Comparison of ENCODE assay signal across 9 cellular contexts in the genomic region with DNA sequence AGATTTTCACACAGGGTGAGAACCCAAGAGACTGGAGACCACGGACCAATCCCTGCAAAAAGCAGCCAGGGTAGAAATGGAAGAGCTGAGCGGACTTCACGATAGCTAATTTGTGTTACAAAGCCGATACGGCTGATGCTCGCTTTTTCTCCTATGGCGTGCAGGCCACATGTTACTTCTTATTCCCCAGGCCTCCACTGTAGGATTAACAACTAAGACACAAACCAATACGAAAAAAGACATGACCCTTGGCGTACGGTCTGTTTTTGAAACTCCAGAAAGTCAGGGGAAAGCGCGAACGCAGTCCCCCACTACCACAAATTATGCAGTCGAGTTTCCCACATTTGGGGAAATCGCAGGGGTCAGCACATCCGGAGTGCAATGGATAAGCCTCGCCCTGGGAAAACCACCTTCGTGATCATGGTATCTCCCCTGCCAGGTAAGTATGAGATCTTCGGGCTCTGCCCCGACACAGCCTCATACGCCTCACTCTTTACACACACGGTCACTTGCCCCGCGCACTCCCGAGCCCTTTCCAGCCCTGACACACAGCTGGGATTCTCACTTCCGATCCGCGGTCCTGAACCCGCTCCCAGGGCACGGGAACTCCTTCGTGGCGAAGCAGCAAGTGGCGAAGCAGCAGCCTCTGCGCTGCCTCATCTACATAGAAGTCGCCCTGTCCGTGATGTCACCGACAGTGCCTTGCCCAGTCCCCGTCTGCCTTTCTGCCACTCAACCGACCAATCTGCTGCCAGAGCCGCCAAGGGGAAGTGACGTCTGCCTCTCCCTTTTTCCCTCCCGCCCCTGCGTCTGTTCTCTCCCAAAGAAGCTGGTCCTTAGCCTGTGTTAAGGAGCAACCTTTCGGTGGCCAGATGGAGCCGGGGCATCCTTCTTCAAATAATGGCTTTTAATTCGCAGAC. TPM values are rescaled to one million over a fixed set of nuclear protein-coding genes. Genes with fewer than 3 reads are reported as not detected.
A peak's percentile ranks its signal among the peaks of the same experiment; 100 is the strongest.
DNase-seq lines count a peak whose midpoint lies in the region; ATAC-seq and TF ChIP-seq lines count a peak whose summit lies in the region.
"Not testable (repeated sequence)": the region's sequence is repeated elsewhere in the genome, so short reads cannot be mapped to it uniquely, and the experiment has no call there.
"Had no signal": no experiment of that assay in that cellular context is flagged by ENCODE, and none has a peak within 500 bp of the region (broad histone marks: within the 10 kb centered on the region; RNA-seq: fewer than 3 reads in every experiment).

A gene (minus strand): TSS at position 447 of the 920 bp plus-strand sequence.

- not testable (repeated sequence) for H3K27ac Mint-ChIP-seq in stimulated activated memory B cell treated with anti-CD40 and anti-IgM and Interleukin-4, amounts not matched to agents 10 μg/mL and 1 μg/mL and 100 μg/mL, for 72 hours

- not testable (repeated sequence) for H3K4me1 Mint-ChIP-seq in stimulated activated memory B cell treated with anti-CD40 and anti-IgM and Interleukin-4, amounts not matched to agents 10 μg/mL and 1 μg/mL and 100 μg/mL, for 72 hours

- not testable (repeated sequence) for H3K27me3 ChIP-seq in left lung

- not testable (repeated sequence) for H3K4me1 ChIP-seq in left lung

- H3K27me3 Mint-ChIP-seq in stimulated activated memory B cell treated with anti-CD40 and anti-IgM and Interleukin-4, amounts not matched to agents 10 μg/mL and 1 μg/mL and 100 μg/mL, for 72 hours, result not testable (repeated sequence)

- not testable (repeated sequence) for H3K27ac ChIP-seq in left lung

- intact Hi-C loops in left lung (cut with DNase I), result not testable (repeated sequence)

- ATAC-seq in GM18498 (IDR thresholded peaks at IDR 0.05; ENCODE audit: unreplicated experiment), result peak; percentile 98
- peak; percentile 85 for ATAC-seq in GM19463 (IDR thresholded peaks at IDR 0.05; ENCODE audit: unreplicated experiment)
- ATAC-seq in HG02642 (IDR thresholded peaks at IDR 0.05; ENCODE audit: poor library complexity, unreplicated experiment), result peak; percentile 99
- peak; percentile 100 for ATAC-seq in HG03354 (IDR thresholded peaks at IDR 0.05; ENCODE audit: poor library complexity, severe bottlenecking, unreplicated experiment)
- peak; percentile 93 to 99 for ATAC-seq in activated CD4-positive, CD25-positive, alpha-beta regulatory T cell treated with anti-CD3 and anti-CD28 coated beads, Interleukin-2, amount 50 U/mL, for 24 hours
- ATAC-seq in left lung, result peak; percentile 100
- ATAC-seq in stimulated activated memory B cell treated with anti-CD40 and anti-IgM and Interleukin-4, amounts not matched to agents 10 μg/mL and 1 μg/mL and 100 μg/mL, for 72 hours, result peak; percentile 99

- H3K36me3 Mint-ChIP-seq in stimulated activated memory B cell treated with anti-CD40 and anti-IgM and Interleukin-4, amounts not matched to agents 10 μg/mL and 1 μg/mL and 100 μg/mL, for 72 hours, result not testable (repeated sequence)

- H3K36me3 ChIP-seq in left lung, result not testable (repeated sequence)

- not testable (repeated sequence) for TF ChIP-seq CTCF in left lung (IDR thresholded peaks at IDR 0.05)

- H3K9me3 ChIP-seq in left lung, result not testable (repeated sequence)

- H3K9me3 Mint-ChIP-seq in stimulated activated memory B cell treated with anti-CD40 and anti-IgM and Interleukin-4, amounts not matched to agents 10 μg/mL and 1 μg/mL and 100 μg/mL, for 72 hours, result not testable (repeated sequence)

- not testable (repeated sequence) for H3K4me3 Mint-ChIP-seq in stimulated activated memory B cell treated with anti-CD40 and anti-IgM and Interleukin-4, amounts not matched to agents 10 μg/mL and 1 μg/mL and 100 μg/mL, for 72 hours

- DNase-seq in cerebellum (ENCODE audit: low spot score); left lung: not testable (repeated sequence)

- not testable (repeated sequence) for H3K4me3 ChIP-seq in left lung

RNA-seq across cellular contexts. Expression of the gene that starts here (rescaled TPM):
- total RNA-seq in cerebellum, result 40,842 TPM
- 1,000 to 10,000 TPM; 2,748 to 3,444 TPM for total RNA-seq in left lung
- total RNA-seq: HT1080 had no signal

Comparison
In these comparisons a context has a peak if more than half of its experiments do, and no peak if none do; other contexts are left out.
1. RNA of the gene that starts here (total RNA-seq): 40,842 TPM in cerebellum (single experiment); 2,748 to 3,444 TPM in left lung; every median in the first group is over 10 times any median in the second.
2. Peak in every context shown above with its lines, with median percentiles within 50 percentile points of each other: ATAC-seq.